In the genomic region with DNA sequence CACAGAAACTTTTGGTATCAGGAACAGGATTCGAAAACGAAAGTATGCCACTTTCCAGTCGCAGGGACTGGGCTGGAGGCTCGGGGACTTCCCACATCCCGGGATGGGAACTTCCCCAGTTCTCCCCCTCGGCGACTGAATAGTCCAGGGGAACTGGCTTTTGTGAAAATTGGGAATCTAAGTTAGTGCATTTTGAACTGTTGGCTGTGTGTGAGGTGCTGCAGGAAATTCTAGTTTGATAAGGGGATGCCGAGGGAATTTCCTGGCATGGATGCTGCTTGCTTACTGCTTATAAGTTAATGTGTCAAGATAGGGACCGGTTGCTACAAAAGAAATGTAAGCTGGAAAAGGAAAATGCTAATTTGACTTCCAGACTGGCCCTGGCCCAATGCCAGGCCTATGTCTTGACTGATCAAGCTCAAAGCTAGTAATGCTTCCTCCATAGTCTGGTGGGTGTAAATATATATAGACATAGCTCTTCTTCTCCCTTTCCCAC, we compare ENCODE assay signal across 8 cellular contexts.
DNase-seq lines count a peak whose midpoint lies in the region; ATAC-seq, FAIRE-seq and TF ChIP-seq lines count a peak whose summit lies in the region.

No MANE protein-coding gene starts in this region.

- no peaks in the 10 kb centered on the region for H3K79me2 ChIP-seq in K562 (ENCODE audit: control insufficient read depth, insufficient read depth, low read length)

- no peak for TF ChIP-seq EP300 in K562 (IDR thresholded peaks at IDR 0.05; ENCODE audit: low read length)
- TF ChIP-seq EP300 in tibial nerve (IDR thresholded peaks at IDR 0.05), result peak in 1 of 2 donors; percentile 33

- BruUV-seq in K562 (replicated peaks; lab: Mats Ljungman, UMichigan), result no TSS peak

- no peaks in the 10 kb centered on the region for H4K20me1 ChIP-seq in K562 (replicated peaks; ENCODE audit: control insufficient read depth, insufficient read depth, low read length)

- in situ Hi-C loops in K562 (cut with MboI), result no loop called here

- peak overlapping the region in 1 of 2 experiments; percentile 52; a peak in 3 of 4 replicates for H3K9ac ChIP-seq in K562 (ENCODE audit: insufficient read depth in 1 of 2, low read depth in 2 of 2, low read length in 2 of 2)

- H3K9me3 ChIP-seq in K562 (replicated peaks; ENCODE audit: control insufficient read depth, insufficient read depth, low read depth, low read length), result no peaks in the 10 kb centered on the region
- H3K9me3 ChIP-seq in right lobe of liver, result no peaks in the 10 kb centered on the region
- H3K9me3 ChIP-seq in tibial nerve, result no peaks in the 10 kb centered on the region

- CTCF ChIA-PET in K562 (lab: Yijun Ruan, JAX; ENCODE audit: low intra/inter-chr PET ratio), result no interaction called here

- H3K36me3 ChIP-seq in K562 (ENCODE audit: control insufficient read depth, insufficient read depth, low read length), result no peaks in the 10 kb centered on the region
- H3K36me3 ChIP-seq in right lobe of liver, result no peaks in the 10 kb centered on the region
- no peaks in the 10 kb centered on the region for H3K36me3 ChIP-seq in tibial nerve

- ATAC-seq in K562 (peak; percentile 66), right lobe of liver (peak; percentile 87 to 93 (median 90)), HG02798 (IDR thresholded peaks at IDR 0.05; ENCODE audit: poor library complexity, unreplicated experiment) (no peak), HG02981 (IDR thresholded peaks at IDR 0.05; ENCODE audit: unreplicated experiment) (no peak)

- DNase-seq in HuH-7 (ENCODE audit: low spot score) (peak; percentile 48), K562 (ENCODE audit: extremely low read depth in 1 of 4, low spot score in 3 of 4) (peak in 1 of 4 experiments; percentile 14), right lobe of liver (peak; percentile 65 to 84 (median 73)), tibial nerve (ENCODE audit: low spot score in 2 of 2) (peak in 1 of 2 donors; percentile 32)
- no peak for DNase-seq in effector CD4-positive, alpha-beta T cell

- H3K9me1 ChIP-seq in K562 (ENCODE audit: control insufficient read depth, insufficient read depth, low read length), result no peaks in the 10 kb centered on the region

- POLR2A ChIA-PET in K562 (lab: Yijun Ruan, JAX), result interaction anchor here (1.0 to 1.3 kb wide), 2 partner anchors 10 to 74 kb away, joined by 3 read pairs; no protein-coding TSS in a partner anchor

- H3K27ac ChIP-seq in C4-2B, result peak overlapping the region; percentile 93
- 0 out of 3 replicates have a peak overlapping the region, but pooled peaks have one; percentile 10 for H3K27ac ChIP-seq in K562 (ENCODE audit: extremely low read depth, low read depth, low read length)
- peak overlapping the region; percentile 90 to 99 (median 94) for H3K27ac ChIP-seq in right lobe of liver
- H3K27ac ChIP-seq in tibial nerve, result peak overlapping the region in 3 of 4 donors; percentile 69 to 83 (median 77)

- H3K4me2 ChIP-seq in K562 (ENCODE audit: insufficient read depth, low read length), result peak overlapping the region; percentile 76

- H3K27me3 ChIP-seq in K562 (ENCODE audit: control insufficient read depth in 2 of 2, insufficient read depth in 2 of 2, low read length in 2 of 2) (no peaks in the 10 kb centered on the region; a peak in 1 of 5 replicates), right lobe of liver (no peaks in the 10 kb centered on the region), tibial nerve (no peaks in the 10 kb centered on the region)

- TF ChIP-seq RAD21 in K562 (CRISPR knock-in tag; conservative IDR thresholded peaks at IDR 0.05 in 1 of 2, IDR thresholded peaks at IDR 0.05 in 1 of 2), result no peak

- no peak for FAIRE-seq in K562 (lab: Jason Lieb, UNC)

- H3K4me3 ChIP-seq in K562, result peak overlapping the region; percentile 39
- peak overlapping the region; percentile 28 to 58 (median 52) for H3K4me3 ChIP-seq in right lobe of liver
- peak overlapping the region; percentile 40 to 57 (median 48) for H3K4me3 ChIP-seq in tibial nerve

- WGBS in K562 (ENCODE audit: insufficient coverage, low coverage, missing lambda C conversion rate), result 6% methylated on average over 7 of the region's 9 CpGs
- WGBS in right lobe of liver (ENCODE audit: insufficient coverage, low coverage, low lambda C conversion rate, missing lambda C conversion rate), result 0% methylated on average over 8 of the region's 9 CpGs
- WGBS in tibial nerve, 2 donors, result 0 to 2% methylated on average over 9 of the region's 9 CpGs

- 0 out of 5 replicates have a peak, but pooled peaks cover 2 to 3% of the 10 kb centered on the region in 2 experiments for H3K4me1 ChIP-seq in K562 (replicated peaks in 1 of 2; ENCODE audit: control insufficient read depth in 2 of 2, insufficient read depth in 2 of 2, low read length in 2 of 2)
- peaks cover 0 to 29% (median 3%) of the 10 kb centered on the region in 4 donors for H3K4me1 ChIP-seq in right lobe of liver
- peaks cover 0 to 15% (median 0%) of the 10 kb centered on the region in 4 donors for H3K4me1 ChIP-seq in tibial nerve

- no peak for TF ChIP-seq CTCF in C4-2B (conservative IDR thresholded peaks at IDR 0.05)
- TF ChIP-seq CTCF in K562 (IDR thresholded peaks at IDR 0.05 in 2 of 3, conservative IDR thresholded peaks at IDR 0.05 in 1 of 3; ENCODE audit: insufficient read depth in 2 of 3, low read depth in 1 of 3, low read length in 3 of 3), result no peak
- TF ChIP-seq CTCF in right lobe of liver (IDR thresholded peaks at IDR 0.05), result no peak
- TF ChIP-seq CTCF in tibial nerve (IDR thresholded peaks at IDR 0.05), result no peak

- H2AFZ ChIP-seq in K562 (ENCODE audit: low read depth, low read length), result peak overlapping the region; percentile 95

- TF ChIP-seq POLR2A in K562 (conservative IDR thresholded peaks at IDR 0.05) (no peak), right lobe of liver (IDR thresholded peaks at IDR 0.05) (no peak), tibial nerve (IDR thresholded peaks at IDR 0.05) (no peak)

- intact Hi-C loops in K562 (cut with micrococcal nuclease), result no loop called here
- intact Hi-C loops in right lobe of liver (cut with DNase I), result no loop called here

TF ChIP-seq in K562, 482 proteins besides CTCF, POLR2A, EP300 and RAD21:
- TF ChIP-seq KLF6 (CRISPR knock-in tag; IDR thresholded peaks at IDR 0.05; ENCODE audit: borderline replicate concordance) (no peak), NFIC (IDR thresholded peaks at IDR 0.05) (peak; percentile 87)

Comparison
In these comparisons a context has a peak if more than half of its experiments do, and no peak if none do; other contexts are left out.
1. H3K27ac ChIP-seq: peak in every context shown above with its lines; median percentile 94 in right lobe of liver; 93 in C4-2B; 77 in tibial nerve; 10 in K562.
2. ATAC-seq: peak in K562 (single experiment) and right lobe of liver (4 of 4); none in HG02798 (single experiment) and HG02981 (single experiment).
3. Peak in every context shown above with its lines, with median percentiles within 50 percentile points of each other: H3K4me3 ChIP-seq.